ENCODE assay signal across 1 cellular context in the genomic region with DNA sequence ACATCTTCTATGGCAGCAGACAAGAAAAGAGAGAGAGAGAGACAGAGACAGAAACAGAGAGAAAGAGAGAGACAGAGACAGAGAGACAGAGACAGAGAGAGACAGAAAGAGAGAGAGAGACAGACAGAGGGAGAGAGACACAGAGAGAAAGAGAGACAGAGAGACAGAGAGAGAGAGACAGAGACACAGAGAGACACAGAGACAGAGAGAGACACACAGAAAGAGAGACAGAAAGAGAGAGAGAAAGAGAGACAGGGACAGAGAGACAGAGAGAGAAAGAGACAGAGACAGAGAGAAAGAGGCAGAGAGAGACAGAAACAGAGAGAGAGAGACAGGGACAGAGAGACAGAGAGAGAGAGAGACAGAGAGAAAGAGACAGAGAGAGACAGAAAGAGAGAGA.
TF ChIP-seq lines count a peak whose summit lies in the region.

No MANE protein-coding gene starts in this region.

TF ChIP-seq in HEK293, 187 proteins besides CTCF, POLR2A, EP300 and RAD21 (continued from another document):
- TF ChIP-seq, protein P1, sequence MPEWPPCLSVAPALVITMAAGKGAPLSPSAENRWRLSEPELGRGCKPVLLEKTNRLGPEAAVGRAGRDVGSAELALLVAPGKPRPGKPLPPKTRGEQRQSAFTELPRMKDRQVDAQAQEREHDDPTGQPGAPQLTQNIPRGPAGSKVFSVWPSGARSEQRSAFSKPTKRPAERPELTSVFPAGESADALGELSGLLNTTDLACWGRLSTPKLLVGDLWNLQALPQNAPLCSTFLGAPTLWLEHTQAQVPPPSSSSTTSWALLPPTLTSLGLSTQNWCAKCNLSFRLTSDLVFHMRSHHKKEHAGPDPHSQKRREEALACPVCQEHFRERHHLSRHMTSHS (tag by site-specific recombination; IDR thresholded peaks at IDR 0.05): no peak
- no peak for TF ChIP-seq ZEB2 (tag by site-specific recombination; IDR thresholded peaks at IDR 0.05)
- no peak for TF ChIP-seq ZNF571 (tag by site-specific recombination; IDR thresholded peaks at IDR 0.05)
- TF ChIP-seq ZNF544 (tag by site-specific recombination; IDR thresholded peaks at IDR 0.05): no peak
- TF ChIP-seq ZNF202 (tag by site-specific recombination; IDR thresholded peaks at IDR 0.05; ENCODE audit: borderline replicate concordance): peak; percentile 39; the same call in 1 of the 2 replicates
- TF ChIP-seq AEBP2 (tag by site-specific recombination; IDR thresholded peaks at IDR 0.05; ENCODE audit: borderline replicate concordance): no peak
